Comparison of ENCODE assay signal across 8 cellular contexts in the genomic region with DNA sequence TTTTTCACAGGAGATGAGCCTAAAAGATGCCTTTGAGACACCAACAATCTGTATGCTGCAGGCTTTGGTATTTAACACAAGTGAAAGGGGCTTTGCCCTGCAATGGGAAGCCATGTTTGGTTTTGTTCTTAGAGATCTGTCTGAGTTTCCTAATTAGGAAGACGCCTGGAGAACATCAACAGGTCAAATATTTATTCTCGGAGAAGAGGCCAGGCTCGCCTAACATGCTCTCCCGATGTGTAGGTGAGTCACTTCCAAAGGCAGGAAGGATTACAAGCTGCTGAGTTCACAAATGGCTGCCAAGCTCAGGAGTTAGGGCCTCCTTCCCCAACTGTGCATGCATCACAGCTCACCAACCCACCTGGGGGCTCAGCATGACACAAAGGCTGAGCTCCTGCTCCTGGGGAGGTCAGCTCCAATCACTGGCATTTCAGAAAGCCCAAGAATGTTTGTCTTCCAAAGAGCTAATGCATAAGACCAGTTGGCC.
DNase-seq lines count a peak whose midpoint lies in the region; ATAC-seq and TF ChIP-seq lines count a peak whose summit lies in the region.

No MANE protein-coding gene starts in this region.

- POLR2A ChIA-PET in A673 (lab: Charles Lee; ENCODE audit: low non-redundant PET): no interaction called here

- WGBS in mesenchymal stem cell: 0% methylated on average over 4 of the region's 4 CpGs

- H4K8ac ChIP-seq in mesenchymal stem cell (ENCODE audit: low read length): peak overlapping the region; percentile 4

- no peak overlapping the region for H3K27ac Mint-ChIP-seq in natural killer cell
- no peak overlapping the region for H3K27ac Mint-ChIP-seq in activated naive CD4-positive, alpha-beta T cell treated with anti-CD3 and anti-CD28 coated beads, Interleukin-2, amount 50 U/mL, for 72 hours

- H4K91ac ChIP-seq in mesenchymal stem cell (ENCODE audit: low read length): peak overlapping the region; percentile 20

- intact Hi-C loops in left cardiac atrium (cut with DNase I) (no loop called here), left ventricle myocardium superior (cut with micrococcal nuclease) (no loop called here), natural killer cell (cut with micrococcal nuclease) (no loop called here), A673 (cut with micrococcal nuclease; ENCODE audit: unreplicated experiment) (no loop called here)

- H3K4me1 Mint-ChIP-seq in natural killer cell: no peaks in the 10 kb centered on the region

- CTCF ChIA-PET in A673 (lab: Charles Lee): no interaction called here

- peak overlapping the region; percentile 86 for H2BK5ac ChIP-seq in mesenchymal stem cell (ENCODE audit: low read depth, low read length, poor library complexity, severe bottlenecking)

- ATAC-seq in left cardiac atrium: peak; percentile 4 to 72
- ATAC-seq in left ventricle myocardium superior: no peak
- no peak for ATAC-seq in natural killer cell
- ATAC-seq in GM21390 (IDR thresholded peaks at IDR 0.05; ENCODE audit: unreplicated experiment): no peak
- ATAC-seq in activated naive CD4-positive, alpha-beta T cell treated with anti-CD3 and anti-CD28 coated beads, Interleukin-2, amount 50 U/mL, for 72 hours: no peak

- H3K27me3 ChIP-seq in mesenchymal stem cell (ENCODE audit: control insufficient read depth in 1 of 2, insufficient read depth in 1 of 2, low read length in 2 of 2) (no peaks in the 10 kb centered on the region), A673 (replicated peaks; ENCODE audit: insufficient read depth, low read depth, low read length, poor library complexity) (no peaks in the 10 kb centered on the region)

- H3K27ac ChIP-seq in mesenchymal stem cell (ENCODE audit: low read length, poor library complexity, severe bottlenecking) (peak overlapping the region; percentile 99), A673 (ENCODE audit: low read depth, low read length, poor library complexity, severe bottlenecking) (no peak overlapping the region)

- no peak overlapping the region for H2AFZ ChIP-seq in mesenchymal stem cell (ENCODE audit: low read depth, low read length)

- H3K27me3 Mint-ChIP-seq in natural killer cell (ENCODE audit: low read depth in 2 of 2): no peaks in the 10 kb centered on the region

- H3K9ac ChIP-seq in mesenchymal stem cell (ENCODE audit: low read length): peak overlapping the region; percentile 77

- no peak overlapping the region for H3K4me3 Mint-ChIP-seq in natural killer cell

- H3K4me2 ChIP-seq in mesenchymal stem cell (ENCODE audit: low read length, poor library complexity, severe bottlenecking): no peak overlapping the region

- TF ChIP-seq CTCF in choroid plexus epithelial cell (conservative IDR thresholded peaks at IDR 0.05; ENCODE audit: low read depth, low read length) (no peak), natural killer cell (IDR thresholded peaks at IDR 0.05) (no peak), A673 (conservative IDR thresholded peaks at IDR 0.05; ENCODE audit: low read depth, low read length) (no peak)

- peak overlapping the region in 1 of 2 experiments; percentile 92 for H3K14ac ChIP-seq in mesenchymal stem cell (ENCODE audit: low read length in 2 of 2)

- no peaks in the 10 kb centered on the region for H3K79me1 ChIP-seq in mesenchymal stem cell (replicated peaks; ENCODE audit: low read length, poor library complexity, severe bottlenecking)

- H2BK120ac ChIP-seq in mesenchymal stem cell (ENCODE audit: low read depth, low read length): peak overlapping the region; percentile 11

- peaks cover 11% of the 10 kb centered on the region for H3K4me1 ChIP-seq in mesenchymal stem cell (ENCODE audit: control insufficient read depth, insufficient read depth, low read depth, low read length)
- H3K4me1 ChIP-seq in A673 (ENCODE audit: insufficient read depth, low read length, poor library complexity, severe bottlenecking): no peaks in the 10 kb centered on the region

- peak overlapping the region; percentile 4 to 95 for H3K18ac ChIP-seq in mesenchymal stem cell (ENCODE audit: low read depth in 1 of 2, low read length in 2 of 2)

- H3K36me3 ChIP-seq in mesenchymal stem cell (ENCODE audit: control insufficient read depth in 1 of 2, insufficient read depth in 2 of 2, low read depth in 1 of 2, low read length in 2 of 2) (no peaks in the 10 kb centered on the region), A673 (ENCODE audit: insufficient read depth, low read length, poor library complexity, severe bottlenecking) (no peaks in the 10 kb centered on the region)

- H2BK12ac ChIP-seq in mesenchymal stem cell (ENCODE audit: low read length in 2 of 2): peak overlapping the region; percentile 70 to 91

- H3K36me3 Mint-ChIP-seq in natural killer cell: no peaks in the 10 kb centered on the region
- H3K36me3 Mint-ChIP-seq in activated naive CD4-positive, alpha-beta T cell treated with anti-CD3 and anti-CD28 coated beads, Interleukin-2, amount 50 U/mL, for 72 hours: no peaks in the 10 kb centered on the region

- H3K4ac ChIP-seq in mesenchymal stem cell (ENCODE audit: low read depth in 1 of 2, low read length in 2 of 2): peak overlapping the region; percentile 10 to 94

- H3K4me3 ChIP-seq in choroid plexus epithelial cell (ENCODE audit: low read depth, low read length) (no peak overlapping the region), mesenchymal stem cell (ENCODE audit: insufficient read depth in 1 of 2, low read depth in 1 of 2, low read length in 2 of 2) (no peak overlapping the region), A673 (ENCODE audit: low read depth, low read length, poor library complexity, severe bottlenecking) (no peak overlapping the region)

- no peak overlapping the region for H3K23ac ChIP-seq in mesenchymal stem cell (ENCODE audit: low read length in 2 of 2)

- H3K9me3 Mint-ChIP-seq in natural killer cell: peaks cover 7 to 8% of the 10 kb centered on the region in 2 donors
- H3K9me3 Mint-ChIP-seq in activated naive CD4-positive, alpha-beta T cell treated with anti-CD3 and anti-CD28 coated beads, Interleukin-2, amount 50 U/mL, for 72 hours: no peaks in the 10 kb centered on the region

- no peaks in the 10 kb centered on the region for H3K9me3 ChIP-seq in mesenchymal stem cell (ENCODE audit: control insufficient read depth, low read length)
- H3K9me3 ChIP-seq in A673 (ENCODE audit: low read depth, low read length, poor library complexity, severe bottlenecking): no peaks in the 10 kb centered on the region

- BruUV-seq in A673 (replicated peaks; lab: Mats Ljungman, UMichigan): no TSS peak

- peak overlapping the region; percentile 78 for H2AK5ac ChIP-seq in mesenchymal stem cell (ENCODE audit: low read length, severe bottlenecking)

- no peak overlapping the region for H2BK15ac ChIP-seq in mesenchymal stem cell (ENCODE audit: low read depth, poor library complexity, severe bottlenecking)

- no peak for DNase-seq in left cardiac atrium
- no peak for DNase-seq in left ventricle myocardium superior
- peak; percentile 84 for DNase-seq in choroid plexus epithelial cell (ENCODE audit: low read depth)
- DNase-seq in mesenchymal stem cell: peak; percentile 91
- no peak for DNase-seq in natural killer cell
- DNase-seq in A673 (ENCODE audit: low spot score): no peak
- DNase-seq in activated naive CD4-positive, alpha-beta T cell treated with anti-CD3 and anti-CD28 coated beads, Interleukin-2, amount 50 U/mL, for 72 hours (ENCODE audit: low spot score in 2 of 2): no peak

Comparison
In these comparisons a context has a peak if more than half of its experiments do, and no peak if none do; other contexts are left out.
1. ATAC-seq: peak in left cardiac atrium (2 of 2); none in left ventricle myocardium superior (single experiment), natural killer cell (0 of 3), GM21390 (single experiment) and activated naive CD4-positive, alpha-beta T cell treated with anti-CD3 and anti-CD28 coated beads, Interleukin-2, amount 50 U/mL, for 72 hours (0 of 2).
2. DNase-seq: peak in choroid plexus epithelial cell (single experiment) and mesenchymal stem cell (single experiment); none in left cardiac atrium (single experiment), left ventricle myocardium superior (single experiment), natural killer cell (single experiment), A673 (single experiment) and activated naive CD4-positive, alpha-beta T cell treated with anti-CD3 and anti-CD28 coated beads, Interleukin-2, amount 50 U/mL, for 72 hours (0 of 2).